ENCODE assay signal across 8 cellular contexts in the genomic region with DNA sequence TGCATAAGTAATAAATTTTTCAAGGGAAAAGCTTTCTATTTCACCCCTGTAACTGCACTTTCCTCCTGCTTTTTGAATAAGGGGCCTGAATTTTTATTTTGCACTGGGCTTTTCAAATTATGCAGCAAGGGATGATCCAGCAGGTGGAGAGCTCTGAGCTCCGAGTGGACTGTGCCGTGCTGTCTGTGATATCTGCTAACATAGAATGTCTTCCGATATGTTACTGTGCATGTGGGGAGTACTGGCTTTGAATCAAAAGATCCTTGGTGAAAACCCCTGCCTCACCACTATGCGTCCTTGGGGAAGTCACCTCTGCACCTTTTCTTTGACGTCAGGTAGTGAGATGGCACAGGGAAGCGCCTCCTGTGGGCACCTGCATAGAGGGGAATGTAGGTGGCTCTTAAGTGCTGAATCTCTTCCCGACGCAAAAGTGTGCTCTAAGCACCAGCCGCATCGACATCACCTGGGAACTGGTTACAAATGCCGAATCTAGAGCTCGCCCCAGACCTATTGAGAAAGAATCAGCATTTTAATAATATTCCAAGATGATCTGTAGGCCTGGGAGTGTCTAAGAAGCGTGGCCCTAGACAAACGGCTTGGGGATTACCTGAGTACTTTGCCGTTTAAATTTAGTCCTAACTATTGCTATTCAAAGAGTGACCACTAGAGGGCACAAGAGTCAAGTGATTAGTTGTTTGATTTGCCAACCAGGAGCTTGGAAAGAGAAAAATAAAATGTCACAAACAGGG.
A peak's percentile ranks its signal among the peaks of the same experiment; 100 is the strongest.
DNase-seq lines count a peak whose midpoint lies in the region; ATAC-seq lines count a peak whose summit lies in the region.

No MANE protein-coding gene starts in this region.

- DNase-seq in CD1c-positive myeloid dendritic cell (ENCODE audit: extremely low spot score) (peak; percentile 84), GM19238 (ENCODE audit: insufficient read length, low spot score) (peak; percentile 55), NCI-H2107 (lab: John Stamatoyannopoulos, UW) (peak; percentile 59), head of caudate nucleus (peak in 22 of 42 donors; percentile 21 to 77 (median 49)), retina (peak; percentile 81)
- DNase-seq in activated T-cell treated with anti-CD3 and anti-CD28 coated beads, Interleukin-2, amount 50 U/mL, for 48 hours: peak; percentile 25 to 27

- intact Hi-C loops in head of caudate nucleus (cut with DNase I): no loop called here

- ATAC-seq in GM18520 (IDR thresholded peaks at IDR 0.05; ENCODE audit: unreplicated experiment) (no peak), GM19023 (IDR thresholded peaks at IDR 0.05; ENCODE audit: unreplicated experiment) (no peak)

Comparison
In these comparisons a context has a peak if more than half of its experiments do, and no peak if none do; other contexts are left out.
1. DNase-seq: peak in every context shown above with its lines; median percentile 84 in CD1c-positive myeloid dendritic cell; 81 in retina; 59 in NCI-H2107; 55 in GM19238; 49 in head of caudate nucleus; 26 in activated T-cell treated with anti-CD3 and anti-CD28 coated beads, Interleukin-2, amount 50 U/mL, for 48 hours.